Comparison of ENCODE assay signal across 9 cellular contexts in the genomic region with DNA sequence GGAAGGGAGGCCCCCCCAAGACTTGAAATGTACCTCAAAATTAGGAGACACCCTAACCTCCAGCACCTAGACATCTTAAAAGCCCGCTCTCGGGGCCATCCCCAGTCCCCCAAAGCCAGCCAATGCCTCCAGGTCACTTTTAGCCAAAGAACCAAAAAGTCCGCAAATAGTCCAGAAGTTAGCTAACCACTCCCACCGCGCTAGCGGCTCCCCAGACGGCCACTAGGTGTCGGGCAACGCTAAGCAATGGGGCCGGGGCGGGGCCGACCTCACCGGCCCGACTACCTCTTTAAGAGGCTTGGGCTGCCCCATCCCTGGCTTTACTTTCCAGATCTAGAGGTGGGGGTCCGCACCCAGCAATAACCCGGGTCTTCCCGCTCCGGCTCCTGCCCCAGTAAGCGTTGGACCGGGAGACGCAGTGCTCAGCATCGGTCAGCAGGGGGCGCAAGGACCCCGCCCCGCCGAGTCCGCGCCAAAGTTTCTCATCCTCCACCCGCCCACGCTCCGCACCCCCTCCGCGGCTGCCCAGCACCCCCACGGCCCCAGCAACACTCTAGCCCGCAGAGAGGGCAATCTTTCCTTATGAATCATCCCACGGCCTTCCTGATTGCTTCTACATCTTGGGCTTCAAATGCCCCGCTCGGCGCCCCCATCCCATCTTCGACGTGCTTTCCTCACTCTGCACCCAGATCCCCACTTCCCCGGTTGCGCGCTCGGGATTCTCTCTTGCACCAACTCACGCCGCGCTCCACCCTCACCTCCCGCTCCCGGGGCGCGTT. TPM values are rescaled to one million over a fixed set of nuclear protein-coding genes. Genes with fewer than 3 reads are reported as not detected.
DNase-seq lines count a peak whose midpoint lies in the region; TF ChIP-seq lines count a peak whose summit lies in the region.
"Had no signal": no experiment of that assay in that cellular context is flagged by ENCODE, and none has a peak within 500 bp of the region (broad histone marks: within the 10 kb centered on the region; RNA-seq: fewer than 3 reads in every experiment).

No MANE protein-coding gene starts in this region.

- in situ Hi-C loops in SK-MEL-5 (cut with HindIII; ENCODE audit: low pct_unique_long_range_greater_than_20kb, low sequenced_read_pairs), result no loop called here

- intact Hi-C loops in CD14-positive monocyte (cut with micrococcal nuclease), result loop anchor here (1.0 to 2.0 kb wide), 2 partner anchors 70 to 97 kb away; no protein-coding TSS in a partner anchor

- H3K4me3 Mint-ChIP-seq in CD14-positive monocyte, result peak overlapping the region; percentile 77 to 90

- peak; percentile 80 for DNase-seq in CD14-positive monocyte (ENCODE audit: low spot score)
- DNase-seq in GM20000 (ENCODE audit: low spot score), result peak; percentile 93
- peak; percentile 79 for DNase-seq in SK-MEL-5 (ENCODE audit: low read depth, low spot score)
- DNase-seq in activated naive CD4-positive, alpha-beta T cell treated with Interleukin-2 at 50 U/mL for 16 hours, result peak; percentile 82
- peak; percentile 87 for DNase-seq in germinal center (ENCODE audit: low spot score)
- DNase-seq in nucleus accumbens (lab: John Stamatoyannopoulos, UW), result peak in 49 of 56 donors; percentile 20 to 83 (median 61)
- peak; percentile 75 for DNase-seq in superior temporal gyrus (ENCODE audit: extremely low spot score)

- peaks cover 0 to 14% (median 6%) of the 10 kb centered on the region in 7 donors for H3K9me3 Mint-ChIP-seq in CD14-positive monocyte

- H3K27me3 Mint-ChIP-seq in CD14-positive monocyte (ENCODE audit: low read depth in 3 of 3), result peaks cover 62 to 84% (median 65%) of the 10 kb centered on the region in 3 donors

- H3K27ac Mint-ChIP-seq in CD14-positive monocyte, result peak overlapping the region in 4 of 7 donors; percentile 62 to 79 (median 70)

- H3K36me3 Mint-ChIP-seq in CD14-positive monocyte, result peaks cover 5 to 8% of the 10 kb centered on the region in 2 donors

- TF ChIP-seq CTCF in CD14-positive monocyte (IDR thresholded peaks at IDR 0.05) (peak; percentile 100), GM20000 (IDR thresholded peaks at IDR 0.05; ENCODE audit: extremely low read depth, missing control alignments) (peak; percentile 79), LNCAP (IDR thresholded peaks at IDR 0.05) (peak; percentile 100)

- peaks cover 19% of the 10 kb centered on the region for H3K4me1 Mint-ChIP-seq in CD14-positive monocyte

RNA-seq across cellular contexts. Expression of gene COL1A1, which starts 0.8 kb away (rescaled TPM):
- not detected for polyA plus RNA-seq in CD14-positive monocyte
- 0.03 TPM in 2 replicates for total RNA-seq in SK-MEL-5 (2014; rRNA removed; shearing (Covaris generic))
- 1.8 and 2.2 TPM in 2 replicates for polyA plus RNA-seq in SK-MEL-5 (2015; cell fraction: cytosol; rRNA removed)
- polyA plus RNA-seq in SK-MEL-5 (2015; cell fraction: nucleus; rRNA removed), result 0.33 and 4.0 TPM in 2 replicates

RNA-seq across cellular contexts. Expression of gene SGCA, which starts 34.8 kb away (rescaled TPM):
- polyA plus RNA-seq in CD14-positive monocyte, result under 1 TPM; 0.53 to 0.89 TPM
- total RNA-seq in SK-MEL-5 (2014; rRNA removed; shearing (Covaris generic)), result not detected in 2 replicates
- not detected in 2 replicates for polyA plus RNA-seq in SK-MEL-5 (2015; cell fraction: cytosol; rRNA removed)
- polyA plus RNA-seq in SK-MEL-5 (2015; cell fraction: nucleus; rRNA removed), result not detected in 2 replicates
- total RNA-seq: T-helper 2 cell treated with Interferon-gamma antibody and Interleukin-4, amounts not matched to agents 100 ng/mL and 5 ng/mL, for 36 hours had no signal

RNA-seq across cellular contexts. Expression of gene PPP1R9B, which starts 50.2 kb away (rescaled TPM):
- 1 to 10 TPM in 1 of 2 donors, under 1 TPM in 1; 0.61 to 1.3 TPM for polyA plus RNA-seq in CD14-positive monocyte
- total RNA-seq in SK-MEL-5 (2014; rRNA removed; shearing (Covaris generic)), result 33.6 and 36.2 TPM in 2 replicates
- polyA plus RNA-seq in SK-MEL-5 (2015; cell fraction: cytosol; rRNA removed), result 49.3 and 63.2 TPM in 2 replicates
- 61.2 and 61.5 TPM in 2 replicates for polyA plus RNA-seq in SK-MEL-5 (2015; cell fraction: nucleus; rRNA removed)

Comparison
In these comparisons a context has a peak if more than half of its experiments do, and no peak if none do; other contexts are left out.
1. Peak in every context shown above with its lines: DNase-seq.